In the genomic region with DNA sequence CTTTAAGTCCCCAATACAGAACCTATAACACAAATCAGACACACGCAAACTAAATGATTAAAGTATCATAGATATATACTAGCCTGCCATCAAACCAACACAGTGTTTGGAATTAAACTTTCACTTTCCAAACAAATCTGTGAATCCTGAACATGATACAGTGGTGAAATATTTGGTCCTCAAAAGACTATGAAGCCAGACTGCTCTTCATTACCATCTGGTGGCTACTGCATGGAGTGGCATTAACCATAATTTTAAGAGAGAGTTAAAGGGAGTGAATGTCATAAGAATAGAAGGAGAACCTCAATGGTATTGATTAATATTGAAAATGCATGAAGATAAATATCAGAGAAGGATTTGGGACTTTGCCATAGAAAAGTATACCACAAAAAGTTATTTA, we compare ENCODE assay signal across 10 cellular contexts. TPM values are rescaled to one million over a fixed set of nuclear protein-coding genes. Genes with fewer than 3 reads are reported as not detected.
DNase-seq lines count a peak whose midpoint lies in the region; ATAC-seq and TF ChIP-seq lines count a peak whose summit lies in the region.
"Had no signal": no experiment of that assay in that cellular context is flagged by ENCODE, and none has a peak within 500 bp of the region (broad histone marks: within the 10 kb centered on the region; RNA-seq: fewer than 3 reads in every experiment).

No MANE protein-coding gene starts in this region.

- H3K9me3 ChIP-seq in mesenchymal stem cell (ENCODE audit: control insufficient read depth, low read length): no peaks in the 10 kb centered on the region

- 100% methylated on average over 1 of the region's 1 CpG for WGBS in mesenchymal stem cell

- no peak overlapping the region for H3K4ac ChIP-seq in mesenchymal stem cell (ENCODE audit: low read depth in 1 of 2, low read length in 2 of 2)

- no peak overlapping the region for H2BK5ac ChIP-seq in mesenchymal stem cell (ENCODE audit: low read depth, low read length, poor library complexity, severe bottlenecking)

- no peak overlapping the region for H2BK120ac ChIP-seq in mesenchymal stem cell (ENCODE audit: low read depth, low read length)

- no peaks in the 10 kb centered on the region for H3K4me1 ChIP-seq in mesenchymal stem cell (ENCODE audit: control insufficient read depth, insufficient read depth, low read depth, low read length)

- H3K23ac ChIP-seq in mesenchymal stem cell (ENCODE audit: low read length in 2 of 2): no peak overlapping the region

- no peak overlapping the region for H3K27ac ChIP-seq in mesenchymal stem cell (ENCODE audit: low read length, poor library complexity, severe bottlenecking)

- H3K14ac ChIP-seq in mesenchymal stem cell (ENCODE audit: low read length in 2 of 2): no peak overlapping the region

- no peaks in the 10 kb centered on the region for H3K79me1 ChIP-seq in mesenchymal stem cell (replicated peaks; ENCODE audit: low read length, poor library complexity, severe bottlenecking)

- in situ Hi-C loops in GM13976 (cut with MboI; ENCODE audit: low sequenced_read_pairs, unreplicated experiment): no loop called here

- peak; percentile 10 for TF ChIP-seq CTCF in GM13976 (IDR thresholded peaks at IDR 0.05; ENCODE audit: borderline replicate concordance, control extremely low read depth, extremely low read depth, insufficient read depth, missing control alignments)

- no peak overlapping the region for H3K18ac ChIP-seq in mesenchymal stem cell (ENCODE audit: low read depth in 1 of 2, low read length in 2 of 2)

- no peak overlapping the region for H3K4me2 ChIP-seq in mesenchymal stem cell (ENCODE audit: low read length, poor library complexity, severe bottlenecking)

- H4K91ac ChIP-seq in mesenchymal stem cell (ENCODE audit: low read length): no peak overlapping the region

- H2BK15ac ChIP-seq in mesenchymal stem cell (ENCODE audit: low read depth, poor library complexity, severe bottlenecking): no peak overlapping the region

- H3K9ac ChIP-seq in mesenchymal stem cell (ENCODE audit: low read length): no peak overlapping the region

- ATAC-seq in HG03520 (IDR thresholded peaks at IDR 0.05; ENCODE audit: unreplicated experiment): peak; percentile 64

- H3K4me3 ChIP-seq in mesenchymal stem cell (ENCODE audit: insufficient read depth in 1 of 2, low read depth in 1 of 2, low read length in 2 of 2): no peak overlapping the region

- H2AFZ ChIP-seq in mesenchymal stem cell (ENCODE audit: low read depth, low read length): no peak overlapping the region

- H4K8ac ChIP-seq in mesenchymal stem cell (ENCODE audit: low read length): no peak overlapping the region

- DNase-seq in GM13976 (ENCODE audit: low spot score): no peak
- DNase-seq in amniotic epithelial cell (ENCODE audit: low read depth): peak; percentile 23
- DNase-seq in mesenchymal stem cell: peak; percentile 66
- no peak for DNase-seq in NCI-H187 treated with DMSO at 0.1 percent for 48 hours (lab: John Stamatoyannopoulos, UW)
- no peak for DNase-seq in NCI-H69 (lab: John Stamatoyannopoulos, UW)
- DNase-seq in activated CD4-positive, alpha-beta T cell treated with anti-CD3 and anti-CD28 coated beads, Interleukin-2, amount 50 U/mL, for 48 hours: no peak
- DNase-seq: activated naive CD4-positive, alpha-beta T cell; midbrain; T1000 had no signal

- no peaks in the 10 kb centered on the region for H3K27me3 ChIP-seq in mesenchymal stem cell (ENCODE audit: control insufficient read depth in 1 of 2, insufficient read depth in 1 of 2, low read length in 2 of 2)

- H3K36me3 ChIP-seq in mesenchymal stem cell (ENCODE audit: control insufficient read depth in 1 of 2, insufficient read depth in 2 of 2, low read depth in 1 of 2, low read length in 2 of 2): no peaks in the 10 kb centered on the region

- H2BK12ac ChIP-seq in mesenchymal stem cell (ENCODE audit: low read length in 2 of 2): no peak overlapping the region

- no peak overlapping the region for H2AK5ac ChIP-seq in mesenchymal stem cell (ENCODE audit: low read length, severe bottlenecking)

RNA-seq across cellular contexts. Expression of gene GABRA4, which starts 9.2 kb away (rescaled TPM):
- polyA plus RNA-seq in mesenchymal stem cell (2013, experiment 1 of 2): 0.06 TPM
- polyA plus RNA-seq in mesenchymal stem cell (2013, experiment 2 of 2): 0.11 TPM

RNA-seq across cellular contexts. Expression of gene GABRB1, which starts 28.8 kb away (rescaled TPM):
- polyA plus RNA-seq in mesenchymal stem cell (2013, experiment 1 of 2): 2.0 TPM
- 2.1 TPM for polyA plus RNA-seq in mesenchymal stem cell (2013, experiment 2 of 2)

Comparison
In these comparisons a context has a peak if more than half of its experiments do, and no peak if none do; other contexts are left out.
1. DNase-seq: peak in amniotic epithelial cell (single experiment) and mesenchymal stem cell (single experiment); none in GM13976 (single experiment), NCI-H187 treated with DMSO at 0.1 percent for 48 hours (single experiment), NCI-H69 (single experiment) and activated CD4-positive, alpha-beta T cell treated with anti-CD3 and anti-CD28 coated beads, Interleukin-2, amount 50 U/mL, for 48 hours (0 of 2).